11 cellular contexts compared by ENCODE assay signal in the genomic region with DNA sequence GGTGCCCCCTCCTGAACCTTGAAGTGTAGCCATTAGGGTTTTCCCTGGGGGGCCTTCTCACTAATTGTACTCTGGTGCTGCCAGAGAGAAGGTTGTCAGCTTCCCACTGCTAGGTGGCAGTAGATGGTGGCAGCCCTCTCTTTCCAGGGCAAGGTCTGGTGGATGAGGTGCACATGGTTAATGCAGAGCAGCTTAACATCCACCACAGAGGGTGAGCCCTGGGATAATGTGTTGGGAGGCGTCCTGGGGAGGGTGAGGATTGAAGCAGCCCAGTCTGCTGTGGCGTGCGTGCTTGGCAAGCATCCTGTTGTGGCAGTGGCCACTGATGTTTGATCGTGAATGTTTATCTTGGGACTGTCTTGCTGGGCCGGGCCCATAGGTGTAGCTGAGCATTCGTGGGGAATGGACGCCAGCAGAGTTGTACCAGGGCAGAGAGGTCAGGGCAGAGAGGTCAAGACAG. TPM values are rescaled to one million over a fixed set of nuclear protein-coding genes. Genes with fewer than 3 reads are reported as not detected.
DNase-seq lines count a peak whose midpoint lies in the region; ATAC-seq, FAIRE-seq and TF ChIP-seq lines count a peak whose summit lies in the region.
"Had no signal": no experiment of that assay in that cellular context is flagged by ENCODE, and none has a peak within 500 bp of the region (broad histone marks: within the 10 kb centered on the region; RNA-seq: fewer than 3 reads in every experiment).

No MANE protein-coding gene starts in this region.

- no peak overlapping the region for H2AK5ac ChIP-seq in IMR-90 (ENCODE audit: low read depth, low read length)

- no peak overlapping the region for H4K8ac ChIP-seq in IMR-90 (ENCODE audit: low read depth in 2 of 2, low read length in 2 of 2)

- no peak overlapping the region for H3K9ac ChIP-seq in IMR-90 (ENCODE audit: low read depth, low read length)

- no TSS peak for BruUV-seq in IMR-90 (replicated peaks; lab: Mats Ljungman, UMichigan)

- H4K20me1 ChIP-seq in IMR-90 (ENCODE audit: insufficient read depth, low read length): peaks cover 90% of the 10 kb centered on the region

- ATAC-seq in A549 (no peak), IMR-90 (ENCODE audit: low read depth) (no peak), GM18909 (IDR thresholded peaks at IDR 0.05; ENCODE audit: poor library complexity, unreplicated experiment) (no peak)
- ATAC-seq in naive thymus-derived CD8-positive, alpha-beta T cell: no peak

- no peaks in the 10 kb centered on the region for H3K9me3 Mint-ChIP-seq in naive thymus-derived CD8-positive, alpha-beta T cell

- peak; percentile 33; the same call in 2 of the 3 replicates for TF ChIP-seq CTCF in A549 (IDR thresholded peaks at IDR 0.05)
- TF ChIP-seq CTCF in IMR-90 (conservative IDR thresholded peaks at IDR 0.05; ENCODE audit: low read depth, low read length): no peak

- H3K27ac ChIP-seq in A549 (no peak overlapping the region), IMR-90 (ENCODE audit: insufficient read depth, low read length) (no peak overlapping the region)

- peak overlapping the region; percentile 98 to 100 (median 100) for H3K27ac Mint-ChIP-seq in naive thymus-derived CD8-positive, alpha-beta T cell

- dilution Hi-C loops in IMR-90 (cut with HindIII; ENCODE audit: low sequenced_read_pairs, unreplicated experiment): no loop called here

- peak; percentile 84 for FAIRE-seq in A549 (lab: Jason Lieb, UNC)

- H2BK15ac ChIP-seq in IMR-90 (ENCODE audit: low read depth, low read length): no peak overlapping the region

- no peak overlapping the region for H2BK20ac ChIP-seq in IMR-90 (ENCODE audit: low read depth, low read length)

- no peak overlapping the region for H3K14ac ChIP-seq in IMR-90 (replicated peaks; ENCODE audit: low read depth, low read length)

- peaks cover 58 to 95% (median 90%) of the 10 kb centered on the region in 4 donors for H3K4me1 Mint-ChIP-seq in naive thymus-derived CD8-positive, alpha-beta T cell

- no peak overlapping the region for H3K4me3 ChIP-seq in A549
- no peak overlapping the region for H3K4me3 ChIP-seq in IMR-90 (ENCODE audit: insufficient read depth, low read depth, low read length)

- peaks cover 61% of the 10 kb centered on the region for H3K4me1 ChIP-seq in A549
- peaks cover 37% of the 10 kb centered on the region for H3K4me1 ChIP-seq in IMR-90 (ENCODE audit: control insufficient read depth, insufficient read depth, low read length)

- H4K5ac ChIP-seq in IMR-90 (ENCODE audit: low read depth, low read length): no peak overlapping the region

- H3K27me3 Mint-ChIP-seq in naive thymus-derived CD8-positive, alpha-beta T cell: no peaks in the 10 kb centered on the region

- peaks cover 30% of the 10 kb centered on the region for H3K9me1 ChIP-seq in IMR-90 (ENCODE audit: insufficient read depth, low read length)

- H3K18ac ChIP-seq in IMR-90 (ENCODE audit: low read depth, low read length): no peak overlapping the region

- 85% methylated on average over 7 of the region's 7 CpGs for WGBS in A549 (ENCODE audit: missing lambda C conversion rate)
- 51% methylated on average over 3 of the region's 7 CpGs; no CpG with 5 or more reads in 1 of the 2 experiments for WGBS in IMR-90 (ENCODE audit: extremely low coverage in 2 of 2, insufficient read length in 1 of 2), 2 experiments

- H3K23ac ChIP-seq in IMR-90 (ENCODE audit: low read depth, low read length): no peak overlapping the region

- no peak overlapping the region for H2BK120ac ChIP-seq in IMR-90 (ENCODE audit: low read depth, low read length)

- POLR2A ChIA-PET in A549 (lab: Yijun Ruan, JAX) (interaction anchor here (0.7 to 3.3 kb wide), 3 partner anchors 15 to 27 kb away, joined by 3 to 17 read pairs (median 4); a partner anchor contains a TSS), IMR-90 (lab: Charles Lee; ENCODE audit: unreplicated experiment) (no interaction called here)
- POLR2A ChIA-PET in naive thymus-derived CD8-positive, alpha-beta T cell (lab: Charles Lee): interaction anchor here (0.6 to 17.6 kb wide), 9 partner anchors 14 to 557 kb away, joined by 3 to 301 read pairs (median 15); a partner anchor contains a TSS

- no peak overlapping the region for H3K4ac ChIP-seq in IMR-90 (ENCODE audit: low read depth, low read length)

- peak overlapping the region; percentile 81 to 98 (median 94) for H3K4me3 Mint-ChIP-seq in naive thymus-derived CD8-positive, alpha-beta T cell

- no peaks in the 10 kb centered on the region for H3K27me3 ChIP-seq in IMR-90 (ENCODE audit: control insufficient read depth, insufficient read depth, low read length)

- peaks cover 70% of the 10 kb centered on the region for H3K36me3 ChIP-seq in IMR-90 (ENCODE audit: control insufficient read depth, insufficient read depth, low read length)

- no peak for TF ChIP-seq POLR2A in A549 (IDR thresholded peaks at IDR 0.05; ENCODE audit: low read length)
- TF ChIP-seq POLR2A in IMR-90 (IDR thresholded peaks at IDR 0.05; ENCODE audit: low read depth, low read length): no peak

- peaks cover 0 to 41% (median 14%) of the 10 kb centered on the region in 3 donors for H3K36me3 Mint-ChIP-seq in naive thymus-derived CD8-positive, alpha-beta T cell

- intact Hi-C loops in IMR-90 (cut with micrococcal nuclease): loop anchor here (5.0 kb wide), 1 partner anchor 143 kb away; no protein-coding TSS in a partner anchor

- H4K91ac ChIP-seq in IMR-90 (ENCODE audit: insufficient read depth, low read depth, low read length): no peak overlapping the region

- peak overlapping the region; percentile 7 for H2AK9ac ChIP-seq in IMR-90 (replicated peaks; ENCODE audit: low read depth, low read length, poor library complexity)

- H3K79me1 ChIP-seq in IMR-90 (ENCODE audit: low read depth in 1 of 2, low read length in 2 of 2): peaks cover 23 to 91% of the 10 kb centered on the region in 2 experiments

- no peak overlapping the region for H3K4me2 ChIP-seq in A549
- H3K4me2 ChIP-seq in IMR-90 (ENCODE audit: low read depth, low read length): no peak overlapping the region

- no peak overlapping the region for H2AFZ ChIP-seq in IMR-90 (replicated peaks; ENCODE audit: low read length, poor library complexity)

- no peak overlapping the region for H3K56ac ChIP-seq in IMR-90 (ENCODE audit: extremely low read depth, insufficient read depth, low read length)

- TF ChIP-seq RAD21 in A549 (conservative IDR thresholded peaks at IDR 0.05 in 1 of 2, IDR thresholded peaks at IDR 0.05 in 1 of 2): peak; percentile 28 to 34; a peak in 2 of 5 replicates
- TF ChIP-seq RAD21 in IMR-90 (IDR thresholded peaks at IDR 0.05; ENCODE audit: low read length): no peak

- no peak for TF ChIP-seq EP300 in A549 (IDR thresholded peaks at IDR 0.05)

- CTCF ChIA-PET in A549 (lab: Yijun Ruan, JAX) (interaction anchor here (0.5 to 15.7 kb wide), 13 partner anchors 9 to 335 kb away, joined by 3 to 162 read pairs (median 6); a partner anchor contains a TSS), IMR-90 (lab: Yijun Ruan, JAX) (no interaction called here)

- no peak overlapping the region for H2BK5ac ChIP-seq in IMR-90 (ENCODE audit: low read depth, low read length, poor library complexity, severe bottlenecking)

- in situ Hi-C loops in IMR-90 (cut with MboI; ENCODE audit: low sequenced_read_pairs) (loop anchor here (5.0 kb wide), 1 partner anchor 143 kb away; no protein-coding TSS in a partner anchor), KBM-7 (cut with MboI; ENCODE audit: low pct_unique_long_range_greater_than_20kb, low sequenced_read_pairs) (no loop called here)

- DNase-seq in A549 (ENCODE audit: low read depth in 1 of 2, low spot score in 1 of 2): no peak
- no peak for DNase-seq in IMR-90
- DNase-seq in cerebellar cortex (ENCODE audit: low spot score): peak; percentile 51
- no peak for DNase-seq in naive thymus-derived CD8-positive, alpha-beta T cell
- DNase-seq in stimulated activated CD8-positive, alpha-beta memory T cell treated with anti-CD3 and anti-CD28 coated beads, Interleukin-4, amount 100 ng/mL, for 48 hours: no peak
- no peak for DNase-seq in KBM-7
- DNase-seq in NCI-H1694 treated with DMSO at 0.1 percent for 48 hours (lab: John Stamatoyannopoulos, UW): no peak
- DNase-seq: GF-D8, NCI-H446 treated with DMSO at 0.1 percent for 48 hours had no signal

- no peaks in the 10 kb centered on the region for H3K9me3 ChIP-seq in A549
- no peaks in the 10 kb centered on the region for H3K9me3 ChIP-seq in IMR-90 (ENCODE audit: control insufficient read depth, insufficient read depth, low read length)

RNA-seq across cellular contexts. Expression of a gene that starts 5.8 kb away (rescaled TPM):
- polyA plus RNA-seq in A549 (2011; rRNA removed) (34.7 and 45.5 TPM in 2 replicates), A549 (2017; fragmentation: RNase III; extraction: RNeasy Plus Mini Kit Qiagen cat#74134 plus additional on column Dnase treatment) (79.2 to 81.4 TPM (median 80.3 TPM) in 3 replicates), IMR-90 (2012; rRNA removed) (60.2 and 62.7 TPM in 2 replicates)
- 107 and 141 TPM in 2 replicates for polyA plus RNA-seq in A549 (2012; cell fraction: cytosol; rRNA removed)
- 199 and 212 TPM in 2 replicates for polyA plus RNA-seq in A549 (2012; cell fraction: nucleus; rRNA removed)
- 72.7 and 78.7 TPM in 2 replicates for polyA minus RNA-seq in A549 (2011; rRNA and poly(A)+ RNA removed)
- 50.5 and 54.1 TPM in 2 replicates for total RNA-seq in IMR-90 (2012; rRNA removed)
- polyA plus RNA-seq in IMR-90 (2012; cell fraction: cytosol; rRNA removed): 39.4 and 78.4 TPM in 2 replicates
- 64.4 and 149 TPM in 2 replicates for polyA plus RNA-seq in IMR-90 (2012; cell fraction: nucleus; rRNA removed; ENCODE audit: low replicate concordance)
- total RNA-seq in naive thymus-derived CD8-positive, alpha-beta T cell: 100 to 1,000 TPM; 233 to 243 TPM
- polyA plus RNA-seq in naive thymus-derived CD8-positive, alpha-beta T cell: 100 to 1,000 TPM; 104 to 214 (median 153) TPM

RNA-seq across cellular contexts. Expression of a gene that starts 26.8 kb away (rescaled TPM):
- polyA plus RNA-seq in A549 (2011; rRNA removed): 20.7 and 25.0 TPM in 2 replicates
- polyA plus RNA-seq in A549 (2012; cell fraction: cytosol; rRNA removed): 30.0 and 35.6 TPM in 2 replicates
- 39.3 and 46.0 TPM in 2 replicates for polyA plus RNA-seq in A549 (2012; cell fraction: nucleus; rRNA removed)
- 17.1 to 23.3 TPM (median 22.9 TPM) in 3 replicates for polyA plus RNA-seq in A549 (2017; fragmentation: RNase III; extraction: RNeasy Plus Mini Kit Qiagen cat#74134 plus additional on column Dnase treatment)
- 6.9 and 13.6 TPM in 2 replicates for polyA minus RNA-seq in A549 (2011; rRNA and poly(A)+ RNA removed)
- 7.9 and 8.3 TPM in 2 replicates for total RNA-seq in IMR-90 (2012; rRNA removed)
- polyA plus RNA-seq in IMR-90 (2012; rRNA removed): 21.4 and 25.9 TPM in 2 replicates
- polyA plus RNA-seq in IMR-90 (2012; cell fraction: cytosol; rRNA removed): 49.0 and 50.2 TPM in 2 replicates
- 34.1 and 62.8 TPM in 2 replicates for polyA plus RNA-seq in IMR-90 (2012; cell fraction: nucleus; rRNA removed; ENCODE audit: low replicate concordance)
- total RNA-seq in naive thymus-derived CD8-positive, alpha-beta T cell: 10 to 100 TPM; 47.3 to 48.6 TPM
- 10 to 100 TPM; 76.4 to 87.2 (median 87.1) TPM for polyA plus RNA-seq in naive thymus-derived CD8-positive, alpha-beta T cell

RNA-seq across cellular contexts. Expression of a gene that starts 29.5 kb away (rescaled TPM):
- not detected in 2 replicates for polyA plus RNA-seq in A549 (2011; rRNA removed)
- not detected in 2 replicates for polyA plus RNA-seq in A549 (2012; cell fraction: cytosol; rRNA removed)
- 0.48 and 2.0 TPM in 2 replicates for polyA plus RNA-seq in A549 (2012; cell fraction: nucleus; rRNA removed)
- polyA plus RNA-seq in A549 (2017; fragmentation: RNase III; extraction: RNeasy Plus Mini Kit Qiagen cat#74134 plus additional on column Dnase treatment): not detected in 3 replicates
- 1.8 TPM in 1 of 2 replicates, not detected in the other for polyA minus RNA-seq in A549 (2011; rRNA and poly(A)+ RNA removed)
- total RNA-seq in IMR-90 (2012; rRNA removed): not detected in 2 replicates
- 0.44 TPM in 1 of 2 replicates, not detected in the other for polyA plus RNA-seq in IMR-90 (2012; rRNA removed)
- 0.24 and 1.6 TPM in 2 replicates for polyA plus RNA-seq in IMR-90 (2012; cell fraction: cytosol; rRNA removed)
- polyA plus RNA-seq in IMR-90 (2012; cell fraction: nucleus; rRNA removed; ENCODE audit: low replicate concordance): 0.64 TPM in 1 of 2 replicates, not detected in the other
- 1 to 10 TPM in 1 of 2 experiments, not detected in 1; 2.2 TPM for total RNA-seq in naive thymus-derived CD8-positive, alpha-beta T cell
- not detected for polyA plus RNA-seq in naive thymus-derived CD8-positive, alpha-beta T cell
- total RNA-seq: lung microvascular endothelial cell had no signal

RNA-seq across cellular contexts. Expression of a gene that starts 45.4 kb away (rescaled TPM):
- not detected in 2 replicates for polyA plus RNA-seq in A549 (2011; rRNA removed)
- polyA plus RNA-seq in A549 (2012; cell fraction: cytosol; rRNA removed): 0.03 TPM in 1 of 2 replicates, not detected in the other
- 0.05 TPM in 1 of 2 replicates, not detected in the other for polyA plus RNA-seq in A549 (2012; cell fraction: nucleus; rRNA removed)
- polyA plus RNA-seq in A549 (2017; fragmentation: RNase III; extraction: RNeasy Plus Mini Kit Qiagen cat#74134 plus additional on column Dnase treatment): not detected in 3 replicates
- polyA minus RNA-seq in A549 (2011; rRNA and poly(A)+ RNA removed): not detected in 2 replicates
- not detected in 2 replicates for total RNA-seq in IMR-90 (2012; rRNA removed)
- not detected in 2 replicates for polyA plus RNA-seq in IMR-90 (2012; rRNA removed)
- not detected in 2 replicates for polyA plus RNA-seq in IMR-90 (2012; cell fraction: cytosol; rRNA removed)
- not detected in 2 replicates for polyA plus RNA-seq in IMR-90 (2012; cell fraction: nucleus; rRNA removed; ENCODE audit: low replicate concordance)
- not detected for total RNA-seq in naive thymus-derived CD8-positive, alpha-beta T cell
- polyA plus RNA-seq in naive thymus-derived CD8-positive, alpha-beta T cell: not detected
- total RNA-seq: lung microvascular endothelial cell had no signal

RNA-seq across cellular contexts. Expression of a gene that starts 53.8 kb away (rescaled TPM):
- polyA plus RNA-seq in A549 (2011; rRNA removed): 235 and 236 TPM in 2 replicates
- 265 and 288 TPM in 2 replicates for polyA plus RNA-seq in A549 (2012; cell fraction: cytosol; rRNA removed)
- polyA plus RNA-seq in A549 (2012; cell fraction: nucleus; rRNA removed): 267 and 341 TPM in 2 replicates
- 141 to 155 TPM (median 143 TPM) in 3 replicates for polyA plus RNA-seq in A549 (2017; fragmentation: RNase III; extraction: RNeasy Plus Mini Kit Qiagen cat#74134 plus additional on column Dnase treatment)
- 390 and 504 TPM in 2 replicates for polyA minus RNA-seq in A549 (2011; rRNA and poly(A)+ RNA removed)
- total RNA-seq in IMR-90 (2012; rRNA removed): 28.3 and 30.3 TPM in 2 replicates
- polyA plus RNA-seq in IMR-90 (2012; rRNA removed): 81.3 and 158 TPM in 2 replicates
- 89.7 and 101 TPM in 2 replicates for polyA plus RNA-seq in IMR-90 (2012; cell fraction: cytosol; rRNA removed)
- polyA plus RNA-seq in IMR-90 (2012; cell fraction: nucleus; rRNA removed; ENCODE audit: low replicate concordance): 76.5 and 101 TPM in 2 replicates
- 10 to 100 TPM; 64.1 to 68.2 TPM for total RNA-seq in naive thymus-derived CD8-positive, alpha-beta T cell
- 10 to 100 TPM; 45.9 to 62.3 (median 60.4) TPM for polyA plus RNA-seq in naive thymus-derived CD8-positive, alpha-beta T cell
